ENCODE assay signal across 26 cellular contexts in genomic region chr1:169906938-169907337, GRCh38. TPM values are rescaled to one million over a fixed set of nuclear protein-coding genes. Genes with fewer than 3 reads are reported as not detected.
DNase-seq lines count a peak whose midpoint lies in the region; ATAC-seq, FAIRE-seq and TF ChIP-seq lines count a peak whose summit lies in the region.
"Had no signal": no experiment of that assay in that cellular context is flagged by ENCODE, and none has a peak within 500 bp of the region (broad histone marks: within the 10 kb centered on the region; RNA-seq: fewer than 3 reads in every experiment).

No MANE protein-coding gene starts in this region.

- FAIRE-seq in bronchial epithelial cell (lab: Jason Lieb, UNC): no peak
- FAIRE-seq: endothelial cell of umbilical vein, frontal cortex had no signal

- H3K4me3 ChIP-seq in bronchial epithelial cell (ENCODE audit: low read depth, low read length): no peak overlapping the region
- H3K4me3 ChIP-seq: ascending aorta, hepatocyte, right lobe of liver, transverse colon had no signal

- peaks cover 25% of the 10 kb centered on the region for H3K4me1 Mint-ChIP-seq in activated CD4-positive, alpha-beta T cell treated with anti-CD3 and anti-CD28 coated beads for 36 hours
- H3K4me1 Mint-ChIP-seq: neural crest cell had no signal

- ATAC-seq in left colon: peak; percentile 26
- no peak for ATAC-seq in activated CD4-positive, alpha-beta T cell treated with anti-CD3 and anti-CD28 coated beads for 36 hours
- no peak for ATAC-seq in HG02884 (IDR thresholded peaks at IDR 0.05; ENCODE audit: unreplicated experiment)
- ATAC-seq: activated naive CD4-positive, alpha-beta T cell treated with anti-CD3 and anti-CD28 coated beads, Interleukin-2, amount 50 U/mL, for 72 hours; HCT116; right lobe of liver; stimulated activated naive CD8-positive, alpha-beta T cell treated with anti-CD3 and anti-CD28 coated beads, Interleukin-15, amount 100 ng/mL, for 72 hours had no signal

- no peaks in the 10 kb centered on the region for H3K9me3 Mint-ChIP-seq in activated CD4-positive, alpha-beta T cell treated with anti-CD3 and anti-CD28 coated beads for 36 hours (ENCODE audit: low read depth)
- H3K9me3 Mint-ChIP-seq: activated naive CD4-positive, alpha-beta T cell treated with anti-CD3 and anti-CD28 coated beads, Interleukin-2, amount 50 U/mL, for 72 hours; CD4-positive, alpha-beta T cell; T-helper 1 cell treated with Interleukin-12 subunit alpha and Interleukin-12 subunit beta and Interleukin-4 antibody, amounts not matched to agents 30 μg/mL and 1 μg/mL, for 36 hours had no signal

- no peak for TF ChIP-seq CTCF in bronchial epithelial cell (IDR thresholded peaks at IDR 0.05; ENCODE audit: insufficient read depth, low read length, severe bottlenecking)

- CTCF ChIA-PET in activated CD4-positive, alpha-beta T cell treated with anti-CD3 and anti-CD28 coated beads for 36 hours (lab: Charles Lee): no interaction called here

- H3K27me3 ChIP-seq in bronchial epithelial cell (ENCODE audit: control insufficient read depth, insufficient read depth, low read length): no peaks in the 10 kb centered on the region
- H3K27me3 ChIP-seq: ascending aorta, hepatocyte, right lobe of liver, transverse colon had no signal

- intact Hi-C loops in left colon (cut with DNase I, micrococcal nuclease): no loop called here
- intact Hi-C loops in activated CD4-positive, alpha-beta T cell treated with anti-CD3 and anti-CD28 coated beads for 36 hours (cut with DNase I, micrococcal nuclease): no loop called here

- no peak overlapping the region for H3K27ac Mint-ChIP-seq in activated CD4-positive, alpha-beta T cell treated with anti-CD3 and anti-CD28 coated beads for 36 hours
- H3K27ac Mint-ChIP-seq: activated CD4-positive, alpha-beta T cell treated with anti-CD3 and anti-CD28 coated beads, Interleukin-2, amount 10 ng/mL, durations not matched to agents 24 days and 14 days; activated naive CD4-positive, alpha-beta T cell treated with anti-CD3 and anti-CD28 coated beads, Interleukin-2, amount 50 U/mL, for 72 hours; activated T-helper 1 cell treated with anti-CD3 and anti-CD28 coated beads, Interleukin-12 subunit alpha, Interleukin-12 subunit beta, Interleukin-2, Interleukin-4 antibody, amounts not matched to agents 30 ng/mL and 10 ng/mL and 1 ng/mL, durations not matched to agents 14 hours and 24 hours and 36 hours; CD4-positive, alpha-beta T cell; stimulated activated naive CD8-positive, alpha-beta T cell treated with anti-CD3 and anti-CD28 coated beads, Interleukin-15, amount 100 ng/mL, for 72 hours; T-helper 1 cell treated with Interleukin-12 subunit alpha and Interleukin-12 subunit beta and Interleukin-4 antibody, amounts not matched to agents 30 μg/mL and 1 μg/mL, for 36 hours had no signal

- POLR2A ChIA-PET in activated CD4-positive, alpha-beta T cell treated with anti-CD3 and anti-CD28 coated beads for 36 hours (lab: Charles Lee): interaction anchor here (0.6 kb wide), 1 partner anchor 287 kb away, joined by 3 read pairs; no protein-coding TSS in a partner anchor

- H3K27me3 Mint-ChIP-seq in activated CD4-positive, alpha-beta T cell treated with anti-CD3 and anti-CD28 coated beads for 36 hours: no peaks in the 10 kb centered on the region
- H3K27me3 Mint-ChIP-seq: CD4-positive, alpha-beta T cell had no signal

- no peaks in the 10 kb centered on the region for H3K36me3 Mint-ChIP-seq in activated CD4-positive, alpha-beta T cell treated with anti-CD3 and anti-CD28 coated beads for 36 hours (ENCODE audit: low read depth)
- H3K36me3 Mint-ChIP-seq: activated naive CD4-positive, alpha-beta T cell treated with anti-CD3 and anti-CD28 coated beads, Interleukin-2, amount 50 U/mL, for 72 hours had no signal

- DNase-seq in CD1c-positive myeloid dendritic cell (ENCODE audit: extremely low spot score) (peak; percentile 25), MV-4-11 (lab: John Stamatoyannopoulos, UW) (peak; percentile 50), bronchial epithelial cell (ENCODE audit: low read depth) (peak; percentile 31), left colon (no peak), activated T-cell treated with anti-CD3 and anti-CD28 coated beads for 4 hours (no peak), NCI-H1436 (lab: John Stamatoyannopoulos, UW) (no peak)
- no peak for DNase-seq in activated CD4-positive, alpha-beta T cell treated with anti-CD3 and anti-CD28 coated beads for 36 hours
- DNase-seq: activated CD4-positive, alpha-beta T cell treated with anti-CD3 and anti-CD28 coated beads, Interleukin-2, amount 10 ng/mL, durations not matched to agents 24 days and 14 days; CD4-positive, alpha-beta T cell; IMR-90; NCI-H1694 treated with DMSO at 0.1 percent for 48 hours; NCI-H2227 treated with DMSO at 0.1 percent for 48 hours; NCI-H69; right lobe of liver; stimulated activated naive CD8-positive, alpha-beta T cell treated with anti-CD3 and anti-CD28 coated beads, Interleukin-15, amount 100 ng/mL, for 72 hours; transverse colon had no signal

- no peak overlapping the region for H3K4me3 Mint-ChIP-seq in activated CD4-positive, alpha-beta T cell treated with anti-CD3 and anti-CD28 coated beads for 36 hours
- H3K4me3 Mint-ChIP-seq: activated CD4-positive, alpha-beta T cell treated with anti-CD3 and anti-CD28 coated beads, Interleukin-2, amount 10 ng/mL, durations not matched to agents 24 days and 14 days; activated T-helper 1 cell treated with anti-CD3 and anti-CD28 coated beads, Interleukin-12 subunit alpha, Interleukin-12 subunit beta, Interleukin-2, Interleukin-4 antibody, amounts not matched to agents 30 ng/mL and 10 ng/mL and 1 ng/mL, durations not matched to agents 14 hours and 24 hours and 36 hours; CD4-positive, alpha-beta T cell; neural crest cell; stimulated activated naive CD8-positive, alpha-beta T cell treated with anti-CD3 and anti-CD28 coated beads, Interleukin-15, amount 100 ng/mL, for 72 hours; T-helper 1 cell treated with Interleukin-12 subunit alpha and Interleukin-12 subunit beta and Interleukin-4 antibody, amounts not matched to agents 30 μg/mL and 1 μg/mL, for 36 hours had no signal

- no peaks in the 10 kb centered on the region for H3K36me3 ChIP-seq in bronchial epithelial cell (ENCODE audit: control insufficient read depth, insufficient read depth, low read length)
- H3K36me3 ChIP-seq: ascending aorta, right lobe of liver, transverse colon had no signal

RNA-seq across cellular contexts. Expression of gene SCYL3, which starts 13.2 kb away (rescaled TPM):
- 4.5 and 11.5 TPM in 2 replicates for total RNA-seq in bronchial epithelial cell
- total RNA-seq in left colon: 10 to 100 TPM; 14.7 to 15.4 TPM
- 10 to 100 TPM; 11.0 to 12.0 TPM for total RNA-seq in activated CD4-positive, alpha-beta T cell treated with anti-CD3 and anti-CD28 coated beads for 36 hours

Comparison
In these comparisons a context has a peak if more than half of its experiments do, and no peak if none do; other contexts are left out.
1. DNase-seq: peak in CD1c-positive myeloid dendritic cell (single experiment), MV-4-11 (single experiment) and bronchial epithelial cell (single experiment); none in left colon (0 of 2), activated T-cell treated with anti-CD3 and anti-CD28 coated beads for 4 hours (single experiment), activated CD4-positive, alpha-beta T cell treated with anti-CD3 and anti-CD28 coated beads for 36 hours (single experiment) and NCI-H1436 (single experiment).